Comparison of ENCODE assay signal across 1 cellular context in genomic region chr14:102076793-102077759, GRCh38.
A peak's percentile ranks its signal among the peaks of the same experiment; 100 is the strongest.
TF ChIP-seq lines count a peak whose summit lies in the region.

No MANE protein-coding gene starts in this region.

TF ChIP-seq in HEK293, 187 proteins besides CTCF, POLR2A, EP300 and RAD21 (continued from another document):
- TF ChIP-seq ZNF362 (tag by site-specific recombination; IDR thresholded peaks at IDR 0.05) = peak; percentile 59; the same call in 1 of the 2 replicates
- no peak for TF ChIP-seq ZNF555 (tag by site-specific recombination; conservative IDR thresholded peaks at IDR 0.05)
- TF ChIP-seq SP2 (tag by site-specific recombination; IDR thresholded peaks at IDR 0.05) = 0 out of 2 replicates have a peak, but pooled peaks have one; percentile 12
- TF ChIP-seq ZNF600 (tag by site-specific recombination; IDR thresholded peaks at IDR 0.05) = peak; percentile 99
- TF ChIP-seq, protein P1, sequence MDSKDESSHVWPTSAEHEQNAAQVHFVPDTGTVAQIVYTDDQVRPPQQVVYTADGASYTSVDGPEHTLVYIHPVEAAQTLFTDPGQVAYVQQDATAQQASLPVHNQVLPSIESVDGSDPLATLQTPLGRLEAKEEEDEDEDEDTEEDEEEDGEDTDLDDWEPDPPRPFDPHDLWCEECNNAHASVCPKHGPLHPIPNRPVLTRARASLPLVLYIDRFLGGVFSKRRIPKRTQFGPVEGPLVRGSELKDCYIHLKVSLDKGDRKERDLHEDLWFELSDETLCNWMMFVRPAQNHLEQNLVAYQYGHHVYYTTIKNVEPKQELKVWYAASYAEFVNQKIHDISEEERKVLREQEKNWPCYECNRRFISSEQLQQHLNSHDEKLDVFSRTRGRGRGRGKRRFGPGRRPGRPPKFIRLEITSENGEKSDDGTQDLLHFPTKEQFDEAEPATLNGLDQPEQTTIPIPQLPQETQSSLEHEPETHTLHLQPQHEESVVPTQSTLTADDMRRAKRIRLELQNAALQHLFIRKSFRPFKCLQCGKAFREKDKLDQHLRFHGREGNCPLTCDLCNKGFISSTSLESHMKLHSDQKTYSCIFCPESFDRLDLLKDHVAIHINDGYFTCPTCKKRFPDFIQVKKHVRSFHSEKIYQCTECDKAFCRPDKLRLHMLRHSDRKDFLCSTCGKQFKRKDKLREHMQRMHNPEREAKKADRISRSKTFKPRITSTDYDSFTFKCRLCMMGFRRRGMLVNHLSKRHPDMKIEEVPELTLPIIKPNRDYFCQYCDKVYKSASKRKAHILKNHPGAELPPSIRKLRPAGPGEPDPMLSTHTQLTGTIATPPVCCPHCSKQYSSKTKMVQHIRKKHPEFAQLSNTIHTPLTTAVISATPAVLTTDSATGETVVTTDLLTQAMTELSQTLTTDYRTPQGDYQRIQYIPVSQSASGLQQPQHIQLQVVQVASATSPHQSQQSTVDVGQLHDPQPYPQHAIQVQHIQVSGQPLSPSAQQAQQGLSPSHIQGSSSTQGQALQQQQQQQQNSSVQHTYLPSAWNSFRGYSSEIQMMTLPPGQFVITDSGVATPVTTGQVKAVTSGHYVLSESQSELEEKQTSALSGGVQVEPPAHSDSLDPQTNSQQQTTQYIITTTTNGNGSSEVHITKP (tag by site-specific recombination; IDR thresholded peaks at IDR 0.05) = peak; percentile 23; the same call in 1 of the 2 replicates
- TF ChIP-seq ZNF623 (tag by site-specific recombination; IDR thresholded peaks at IDR 0.05) = no peak
- TF ChIP-seq, protein P2, sequence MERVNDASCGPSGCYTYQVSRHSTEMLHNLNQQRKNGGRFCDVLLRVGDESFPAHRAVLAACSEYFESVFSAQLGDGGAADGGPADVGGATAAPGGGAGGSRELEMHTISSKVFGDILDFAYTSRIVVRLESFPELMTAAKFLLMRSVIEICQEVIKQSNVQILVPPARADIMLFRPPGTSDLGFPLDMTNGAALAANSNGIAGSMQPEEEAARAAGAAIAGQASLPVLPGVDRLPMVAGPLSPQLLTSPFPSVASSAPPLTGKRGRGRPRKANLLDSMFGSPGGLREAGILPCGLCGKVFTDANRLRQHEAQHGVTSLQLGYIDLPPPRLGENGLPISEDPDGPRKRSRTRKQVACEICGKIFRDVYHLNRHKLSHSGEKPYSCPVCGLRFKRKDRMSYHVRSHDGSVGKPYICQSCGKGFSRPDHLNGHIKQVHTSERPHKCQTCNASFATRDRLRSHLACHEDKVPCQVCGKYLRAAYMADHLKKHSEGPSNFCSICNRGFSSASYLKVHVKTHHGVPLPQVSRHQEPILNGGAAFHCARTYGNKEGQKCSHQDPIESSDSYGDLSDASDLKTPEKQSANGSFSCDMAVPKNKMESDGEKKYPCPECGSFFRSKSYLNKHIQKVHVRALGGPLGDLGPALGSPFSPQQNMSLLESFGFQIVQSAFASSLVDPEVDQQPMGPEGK (tag by site-specific recombination; IDR thresholded peaks at IDR 0.05) = peak; percentile 22; the same call in 1 of the 2 replicates
- no peak for TF ChIP-seq YY1 (tag by site-specific recombination; IDR thresholded peaks at IDR 0.05)
- TF ChIP-seq, protein P3, sequence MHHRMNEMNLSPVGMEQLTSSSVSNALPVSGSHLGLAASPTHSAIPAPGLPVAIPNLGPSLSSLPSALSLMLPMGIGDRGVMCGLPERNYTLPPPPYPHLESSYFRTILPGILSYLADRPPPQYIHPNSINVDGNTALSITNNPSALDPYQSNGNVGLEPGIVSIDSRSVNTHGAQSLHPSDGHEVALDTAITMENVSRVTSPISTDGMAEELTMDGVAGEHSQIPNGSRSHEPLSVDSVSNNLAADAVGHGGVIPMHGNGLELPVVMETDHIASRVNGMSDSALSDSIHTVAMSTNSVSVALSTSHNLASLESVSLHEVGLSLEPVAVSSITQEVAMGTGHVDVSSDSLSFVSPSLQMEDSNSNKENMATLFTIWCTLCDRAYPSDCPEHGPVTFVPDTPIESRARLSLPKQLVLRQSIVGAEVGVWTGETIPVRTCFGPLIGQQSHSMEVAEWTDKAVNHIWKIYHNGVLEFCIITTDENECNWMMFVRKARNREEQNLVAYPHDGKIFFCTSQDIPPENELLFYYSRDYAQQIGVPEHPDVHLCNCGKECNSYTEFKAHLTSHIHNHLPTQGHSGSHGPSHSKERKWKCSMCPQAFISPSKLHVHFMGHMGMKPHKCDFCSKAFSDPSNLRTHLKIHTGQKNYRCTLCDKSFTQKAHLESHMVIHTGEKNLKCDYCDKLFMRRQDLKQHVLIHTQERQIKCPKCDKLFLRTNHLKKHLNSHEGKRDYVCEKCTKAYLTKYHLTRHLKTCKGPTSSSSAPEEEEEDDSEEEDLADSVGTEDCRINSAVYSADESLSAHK (tag by site-specific recombination; IDR thresholded peaks at IDR 0.05) = no peak
- no peak for TF ChIP-seq ZNF707 (tag by site-specific recombination; IDR thresholded peaks at IDR 0.05)
